Comparison of ENCODE assay signal across 17 cellular contexts in genomic region chrX:134246282-134246681, GRCh38. TPM values are rescaled to one million over a fixed set of nuclear protein-coding genes. Genes with fewer than 3 reads are reported as not detected.
DNase-seq lines count a peak whose midpoint lies in the region; ATAC-seq, FAIRE-seq and TF ChIP-seq lines count a peak whose summit lies in the region.
"Had no signal": no experiment of that assay in that cellular context is flagged by ENCODE, and none has a peak within 500 bp of the region (broad histone marks: within the 10 kb centered on the region; RNA-seq: fewer than 3 reads in every experiment).

No MANE protein-coding gene starts in this region.

- no peak overlapping the region for H2AFZ ChIP-seq in K562 (ENCODE audit: low read depth, low read length)

- in situ Hi-C loops in K562 (cut with MboI), result no loop called here

- no peak overlapping the region for H3K27ac ChIP-seq in K562 (ENCODE audit: extremely low read depth, low read depth, low read length)
- H3K27ac ChIP-seq: breast epithelium, tibial artery had no signal

- peaks cover 4% of the 10 kb centered on the region for H3K27me3 Mint-ChIP-seq in nephron progenitor cell (ENCODE audit: low read depth, poor library complexity)
- no peaks in the 10 kb centered on the region for H3K27me3 Mint-ChIP-seq in activated naive CD4-positive, alpha-beta T cell treated with anti-CD3 and anti-CD28 coated beads for 36 hours (ENCODE audit: low read depth)

- H3K9me1 ChIP-seq in K562 (ENCODE audit: control insufficient read depth, insufficient read depth, low read length), result no peaks in the 10 kb centered on the region

- no peaks in the 10 kb centered on the region for H3K36me3 Mint-ChIP-seq in nephron progenitor cell (ENCODE audit: low read depth)
- H3K36me3 Mint-ChIP-seq in activated naive CD4-positive, alpha-beta T cell treated with anti-CD3 and anti-CD28 coated beads for 36 hours (ENCODE audit: low read depth), result no peaks in the 10 kb centered on the region
- H3K36me3 Mint-ChIP-seq: CD8-positive, alpha-beta T cell had no signal

- no peak overlapping the region for H3K4me2 ChIP-seq in K562 (ENCODE audit: insufficient read depth, low read length)

- H3K36me3 ChIP-seq in K562 (ENCODE audit: control insufficient read depth, insufficient read depth, low read length), result no peaks in the 10 kb centered on the region
- H3K36me3 ChIP-seq: breast epithelium, tibial artery had no signal

- 0% methylated on average over 7 of the region's 7 CpGs for WGBS in K562 (ENCODE audit: insufficient coverage, low coverage, missing lambda C conversion rate)

- no peak for TF ChIP-seq POLR2A in K562 (conservative IDR thresholded peaks at IDR 0.05)

- no peaks in the 10 kb centered on the region for H3K9me3 ChIP-seq in K562 (replicated peaks; ENCODE audit: control insufficient read depth, insufficient read depth, low read depth, low read length)
- H3K9me3 ChIP-seq: breast epithelium, tibial artery had no signal

- peak; percentile 72 for ATAC-seq in K562
- no peak for ATAC-seq in HG03039 (IDR thresholded peaks at IDR 0.05; ENCODE audit: unreplicated experiment)
- ATAC-seq: CD8-positive, alpha-beta T cell had no signal

- H3K27me3 ChIP-seq in K562 (ENCODE audit: control insufficient read depth in 2 of 2, insufficient read depth in 2 of 2, low read length in 2 of 2), result no peaks in the 10 kb centered on the region
- H3K27me3 ChIP-seq: tibial artery had no signal

- CTCF ChIA-PET in K562 (lab: Yijun Ruan, JAX; ENCODE audit: low intra/inter-chr PET ratio), result no interaction called here
- CTCF ChIA-PET in activated naive CD4-positive, alpha-beta T cell treated with anti-CD3 and anti-CD28 coated beads for 36 hours (lab: Charles Lee), result no interaction called here

- H3K9me3 Mint-ChIP-seq in nephron progenitor cell, result peaks cover 8% of the 10 kb centered on the region
- H3K9me3 Mint-ChIP-seq in activated naive CD4-positive, alpha-beta T cell treated with anti-CD3 and anti-CD28 coated beads for 36 hours, result no peaks in the 10 kb centered on the region
- H3K9me3 Mint-ChIP-seq: CD8-positive, alpha-beta T cell had no signal

- DNase-seq in LHCN-M2 (ENCODE audit: low read depth) (peak; percentile 40), K562 (ENCODE audit: extremely low read depth in 1 of 4, low spot score in 3 of 4) (peak in 2 of 4 experiments; percentile 11 to 26), nephron progenitor cell (no peak), COLO668 (lab: John Stamatoyannopoulos, UW; ENCODE audit: unreplicated experiment) (no peak), frontal cortex (ENCODE audit: low spot score in 2 of 2) (no peak)
- DNase-seq in activated naive CD4-positive, alpha-beta T cell treated with anti-CD3 and anti-CD28 coated beads for 36 hours, result no peak
- DNase-seq: activated CD8-positive, alpha-beta memory T cell treated with anti-CD3 and anti-CD28 coated beads for 24 hours; activated gamma-delta T cell treated with Interleukin-2 at 50 U/mL for 16 hours; CD8-positive, alpha-beta T cell; GF-D8; NCI-H1092 treated with DMSO at 0.1 percent for 48 hours; NCI-H446 treated with DMSO at 0.1 percent for 48 hours; occipital lobe; tibial artery had no signal

- no peaks in the 10 kb centered on the region for H3K79me2 ChIP-seq in K562 (ENCODE audit: control insufficient read depth, insufficient read depth, low read length)

- intact Hi-C loops in K562 (cut with micrococcal nuclease), result loop anchor here (2.0 to 10.0 kb wide), 2 partner anchors 151 to 659 kb away; no protein-coding TSS in a partner anchor
- intact Hi-C loops in activated naive CD4-positive, alpha-beta T cell treated with anti-CD3 and anti-CD28 coated beads for 36 hours (cut with micrococcal nuclease), result no loop called here

- TF ChIP-seq RAD21 in K562 (CRISPR knock-in tag; conservative IDR thresholded peaks at IDR 0.05 in 1 of 2, IDR thresholded peaks at IDR 0.05 in 1 of 2), result peak; percentile 48 to 50; a peak in 3 of 4 replicates

- 0 out of 2 replicates have a peak, but pooled peaks have one; percentile 18 for TF ChIP-seq CTCF in GM12875 (IDR thresholded peaks at IDR 0.05; ENCODE audit: borderline replicate concordance, insufficient read depth, low read depth, low read length)
- TF ChIP-seq CTCF in K562 (IDR thresholded peaks at IDR 0.05 in 2 of 3, conservative IDR thresholded peaks at IDR 0.05 in 1 of 3; ENCODE audit: insufficient read depth in 2 of 3, low read depth in 1 of 3, low read length in 3 of 3), result peak; percentile 7 to 39 (median 26); a peak in 3 of 6 replicates
- no peak for TF ChIP-seq CTCF in nephron progenitor cell (IDR thresholded peaks at IDR 0.05)

- H3K27ac Mint-ChIP-seq in nephron progenitor cell, result peak overlapping the region; percentile 89
- no peak overlapping the region for H3K27ac Mint-ChIP-seq in activated naive CD4-positive, alpha-beta T cell treated with anti-CD3 and anti-CD28 coated beads for 36 hours
- H3K27ac Mint-ChIP-seq: CD8-positive, alpha-beta T cell had no signal

- no peaks in the 10 kb centered on the region for H4K20me1 ChIP-seq in K562 (replicated peaks; ENCODE audit: control insufficient read depth, insufficient read depth, low read length)

- H3K4me3 ChIP-seq in GM12875 (ENCODE audit: low read depth, low read length), result no peak overlapping the region
- no peak overlapping the region for H3K4me3 ChIP-seq in K562
- H3K4me3 ChIP-seq: breast epithelium, tibial artery had no signal

- no TSS peak for BruUV-seq in K562 (replicated peaks; lab: Mats Ljungman, UMichigan)

- no peak overlapping the region for H3K9ac ChIP-seq in K562 (ENCODE audit: insufficient read depth in 1 of 2, low read depth in 2 of 2, low read length in 2 of 2)

- H3K4me1 ChIP-seq in K562 (replicated peaks in 1 of 2; ENCODE audit: control insufficient read depth in 2 of 2, insufficient read depth in 2 of 2, low read length in 2 of 2), result no peaks in the 10 kb centered on the region
- H3K4me1 ChIP-seq: breast epithelium, tibial artery had no signal

- H3K4me1 Mint-ChIP-seq in nephron progenitor cell, result peaks cover 15% of the 10 kb centered on the region
- H3K4me1 Mint-ChIP-seq in activated naive CD4-positive, alpha-beta T cell treated with anti-CD3 and anti-CD28 coated beads for 36 hours (ENCODE audit: low read depth), result peaks cover 11% of the 10 kb centered on the region

- POLR2A ChIA-PET in K562 (lab: Yijun Ruan, JAX), result no interaction called here

- TF ChIP-seq EP300 in K562 (IDR thresholded peaks at IDR 0.05; ENCODE audit: low read length), result no peak

- no peak overlapping the region for H3K4me3 Mint-ChIP-seq in nephron progenitor cell
- no peak overlapping the region for H3K4me3 Mint-ChIP-seq in activated naive CD4-positive, alpha-beta T cell treated with anti-CD3 and anti-CD28 coated beads for 36 hours
- H3K4me3 Mint-ChIP-seq: CD8-positive, alpha-beta T cell had no signal

- FAIRE-seq in K562 (lab: Jason Lieb, UNC) (no peak), frontal cortex (lab: Jason Lieb, UNC) (no peak)

TF ChIP-seq in K562, 482 proteins besides CTCF, POLR2A, EP300 and RAD21:
- TF ChIP-seq MAFK (IDR thresholded peaks at IDR 0.05; ENCODE audit: low read length), result no peak

RNA-seq across cellular contexts. Expression of gene CCDC160, which starts 9.3 kb away (rescaled TPM):
- total RNA-seq in LHCN-M2 (2014; rRNA removed) (0.17 and 0.58 TPM in 2 replicates), K562 (2014; rRNA removed) (not detected in 2 replicates), K562 (2014; rRNA removed; fragmentation: Illumina TruSeq; extraction: Trizol) (not detected in 2 replicates), K562 (2015; rRNA removed; fragmentation: Illumina TruSeq; extraction: Trizol) (not detected in 2 replicates), K562 (2021) (not detected in 2 replicates), frontal cortex (2.0 TPM)
- polyA plus RNA-seq in LHCN-M2 (2012), result not detected
- total RNA-seq in K562 (2011; cell fraction: chromatin; rRNA removed; ENCODE audit: low replicate concordance), result not detected in 2 replicates
- not detected in 2 replicates for total RNA-seq in K562 (2011; cell fraction: nucleolus; rRNA removed)
- not detected in 2 replicates for total RNA-seq in K562 (2011; cell fraction: nucleoplasm; rRNA removed)
- polyA plus RNA-seq in K562 (2011; rRNA removed) (not detected in 2 replicates), K562 (2014; fragmentation: Illumina TruSeq; extraction: Trizol) (not detected in 2 replicates), K562 (2014; fragmentation: Nextera tagmentation; extraction: Ambion mirVana) (not detected), K562 (2014; rRNA removed) (not detected in 2 replicates)
- polyA plus RNA-seq in K562 (2011; cell fraction: cytosol; rRNA removed), result not detected in 2 replicates
- polyA plus RNA-seq in K562 (2011; cell fraction: nucleus; rRNA removed), result not detected in 2 replicates
- not detected in 2 replicates for polyA plus RNA-seq in K562 (2012)
- polyA minus RNA-seq in K562 (2011; rRNA and poly(A)+ RNA removed), result not detected in 2 replicates
- polyA minus RNA-seq in K562 (2011; cell fraction: cytosol; rRNA and poly(A)+ RNA removed), result not detected in 2 replicates
- polyA minus RNA-seq in K562 (2011; cell fraction: nucleus; rRNA and poly(A)+ RNA removed), result not detected in 2 replicates
- total RNA-seq in activated naive CD4-positive, alpha-beta T cell treated with anti-CD3 and anti-CD28 coated beads for 36 hours, result not detected
- total RNA-seq: CD8-positive, alpha-beta T cell had no signal
